ENCODE assay signal across 8 cellular contexts in the genomic region with DNA sequence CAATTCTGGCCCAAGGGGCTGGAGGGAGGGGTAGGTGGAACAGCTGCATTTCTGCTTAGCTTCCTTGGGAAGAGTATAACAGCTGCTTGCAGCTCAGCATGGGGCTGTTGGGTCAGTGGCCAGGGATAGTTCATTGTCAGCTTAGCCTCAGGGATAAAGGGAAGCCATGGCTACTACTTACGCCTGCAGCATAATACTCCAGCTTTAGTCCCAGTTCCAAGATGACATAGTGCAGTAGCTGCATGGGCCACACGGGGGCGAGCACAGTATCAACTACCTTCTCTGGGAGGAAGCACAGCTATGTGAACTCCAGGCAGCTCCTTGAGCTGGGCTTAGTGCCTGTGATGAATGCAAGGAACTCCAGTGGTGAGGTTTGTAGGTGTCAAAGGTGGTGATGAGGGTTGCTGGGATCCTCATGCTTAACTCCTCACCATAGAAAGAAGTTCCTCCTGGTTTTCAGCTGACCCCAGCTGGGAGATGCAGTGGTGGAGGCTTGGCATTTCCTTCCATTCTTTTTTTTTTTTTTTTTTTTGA. TPM values are rescaled to one million over a fixed set of nuclear protein-coding genes. Genes with fewer than 3 reads are reported as not detected.
DNase-seq lines count a peak whose midpoint lies in the region; ATAC-seq, FAIRE-seq and TF ChIP-seq lines count a peak whose summit lies in the region.

No MANE protein-coding gene starts in this region.

- peaks cover 30% of the 10 kb centered on the region for H3K9me3 Mint-ChIP-seq in WTC11

- POLR2A ChIA-PET in WTC11 (lab: Charles Lee): interaction anchor here (0.6 to 1.4 kb wide), 3 partner anchors 36 to 799 kb away, joined by 3 to 10 read pairs (median 7); a partner anchor contains a TSS

- DNase-seq in 8988T (peak; percentile 44), GM12892 (ENCODE audit: insufficient read length) (peak; percentile 42), NCI-H1694 treated with DMSO at 0.1 percent for 48 hours (lab: John Stamatoyannopoulos, UW) (peak; percentile 58), WTC11 (ENCODE audit: low spot score) (peak; percentile 89), bronchial epithelial cell (ENCODE audit: low read depth) (peak; percentile 79), kidney tubule cell (ENCODE audit: low spot score) (peak; percentile 84)
- DNase-seq in stimulated activated CD4-positive, alpha-beta T cell treated with anti-CD3 and anti-CD28 coated beads, Interleukin-4, amount 100 ng/mL, for 24 hours: peak; percentile 75

- H3K4me1 Mint-ChIP-seq in WTC11: no peaks in the 10 kb centered on the region

- H3K27me3 Mint-ChIP-seq in WTC11 (ENCODE audit: low read depth): peaks cover 6% of the 10 kb centered on the region

- FAIRE-seq in GM12892 (lab: Jason Lieb, UNC): peak; percentile 95
- FAIRE-seq in bronchial epithelial cell (lab: Jason Lieb, UNC): no peak

- CTCF ChIA-PET in WTC11 (lab: Charles Lee): interaction anchor here (0.6 to 4.3 kb wide), 52 partner anchors 9 to 366 kb away, joined by 3 to 99 read pairs (median 4); a partner anchor contains a TSS

- TF ChIP-seq POLR2A in GM12892 (IDR thresholded peaks at IDR 0.05; ENCODE audit: low read depth, low read length): no peak

- no peaks in the 10 kb centered on the region for H3K36me3 ChIP-seq in bronchial epithelial cell (ENCODE audit: control insufficient read depth, insufficient read depth, low read length)

- peaks cover 15% of the 10 kb centered on the region for H3K36me3 Mint-ChIP-seq in WTC11

- H3K4me3 ChIP-seq in bronchial epithelial cell (ENCODE audit: low read depth, low read length): no peak overlapping the region

- ATAC-seq in HG02759 (IDR thresholded peaks at IDR 0.05; ENCODE audit: unreplicated experiment) (peak; percentile 100), WTC11 (peak; percentile 100)

- TF ChIP-seq CTCF in WTC11 (IDR thresholded peaks at IDR 0.05) (peak; percentile 78), bronchial epithelial cell (IDR thresholded peaks at IDR 0.05; ENCODE audit: insufficient read depth, low read length, severe bottlenecking) (peak; percentile 88)

- H3K4me3 Mint-ChIP-seq in WTC11: no peak overlapping the region

- no peak overlapping the region for H3K27ac Mint-ChIP-seq in WTC11

- no peaks in the 10 kb centered on the region for H3K27me3 ChIP-seq in bronchial epithelial cell (ENCODE audit: control insufficient read depth, insufficient read depth, low read length)

TF ChIP-seq in WTC11, 78 proteins besides CTCF, POLR2A, EP300 and RAD21 (continues in another document):
- TF ChIP-seq, protein P1, sequence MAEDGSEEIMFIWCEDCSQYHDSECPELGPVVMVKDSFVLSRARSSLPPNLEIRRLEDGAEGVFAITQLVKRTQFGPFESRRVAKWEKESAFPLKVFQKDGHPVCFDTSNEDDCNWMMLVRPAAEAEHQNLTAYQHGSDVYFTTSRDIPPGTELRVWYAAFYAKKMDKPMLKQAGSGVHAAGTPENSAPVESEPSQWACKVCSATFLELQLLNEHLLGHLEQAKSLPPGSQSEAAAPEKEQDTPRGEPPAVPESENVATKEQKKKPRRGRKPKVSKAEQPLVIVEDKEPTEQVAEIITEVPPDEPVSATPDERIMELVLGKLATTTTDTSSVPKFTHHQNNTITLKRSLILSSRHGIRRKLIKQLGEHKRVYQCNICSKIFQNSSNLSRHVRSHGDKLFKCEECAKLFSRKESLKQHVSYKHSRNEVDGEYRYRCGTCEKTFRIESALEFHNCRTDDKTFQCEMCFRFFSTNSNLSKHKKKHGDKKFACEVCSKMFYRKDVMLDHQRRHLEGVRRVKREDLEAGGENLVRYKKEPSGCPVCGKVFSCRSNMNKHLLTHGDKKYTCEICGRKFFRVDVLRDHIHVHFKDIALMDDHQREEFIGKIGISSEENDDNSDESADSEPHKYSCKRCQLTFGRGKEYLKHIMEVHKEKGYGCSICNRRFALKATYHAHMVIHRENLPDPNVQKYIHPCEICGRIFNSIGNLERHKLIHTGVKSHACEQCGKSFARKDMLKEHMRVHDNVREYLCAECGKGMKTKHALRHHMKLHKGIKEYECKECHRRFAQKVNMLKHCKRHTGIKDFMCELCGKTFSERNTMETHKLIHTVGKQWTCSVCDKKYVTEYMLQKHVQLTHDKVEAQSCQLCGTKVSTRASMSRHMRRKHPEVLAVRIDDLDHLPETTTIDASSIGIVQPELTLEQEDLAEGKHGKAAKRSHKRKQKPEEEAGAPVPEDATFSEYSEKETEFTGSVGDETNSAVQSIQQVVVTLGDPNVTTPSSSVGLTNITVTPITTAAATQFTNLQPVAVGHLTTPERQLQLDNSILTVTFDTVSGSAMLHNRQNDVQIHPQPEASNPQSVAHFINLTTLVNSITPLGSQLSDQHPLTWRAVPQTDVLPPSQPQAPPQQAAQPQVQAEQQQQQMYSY (CRISPR knock-in tag; IDR thresholded peaks at IDR 0.05): no peak
- TF ChIP-seq ZNF232 (CRISPR knock-in tag; IDR thresholded peaks at IDR 0.05): no peak
- TF ChIP-seq, protein P2, sequence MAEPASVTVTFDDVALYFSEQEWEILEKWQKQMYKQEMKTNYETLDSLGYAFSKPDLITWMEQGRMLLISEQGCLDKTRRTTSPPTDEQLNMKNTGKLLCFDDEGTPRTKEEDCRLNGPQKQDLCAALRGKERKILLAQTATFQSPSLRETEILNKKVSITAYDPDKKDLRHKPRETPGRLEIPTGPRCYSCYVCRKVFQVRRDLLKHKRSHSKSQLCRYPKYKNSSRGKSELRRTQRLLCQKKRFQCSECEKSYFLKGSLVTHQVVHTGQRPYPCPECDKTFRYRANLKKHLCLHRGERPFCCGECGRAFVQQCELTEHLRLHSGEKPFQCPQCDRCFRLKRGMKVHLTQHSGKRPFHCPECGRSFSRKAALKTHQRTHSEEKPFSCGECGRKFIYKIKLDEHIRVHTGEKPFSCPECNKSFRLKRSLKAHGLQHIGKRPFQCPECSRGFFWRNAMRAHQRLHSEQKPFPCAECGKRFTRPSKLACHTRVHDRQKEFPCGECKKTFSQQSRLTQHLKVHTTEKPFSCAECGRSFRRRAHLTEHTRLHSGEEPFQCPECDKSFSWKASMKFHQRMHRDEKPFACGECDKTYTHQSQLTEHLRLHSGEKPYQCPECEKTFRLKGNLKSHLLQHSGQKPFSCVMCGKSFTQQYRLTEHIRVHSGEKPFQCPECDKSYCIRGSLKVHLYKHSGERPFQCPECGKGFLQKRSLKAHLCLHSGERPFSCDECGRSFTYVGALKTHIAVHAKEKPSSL (CRISPR knock-in tag; conservative IDR thresholded peaks at IDR 0.05): no peak
- no peak for TF ChIP-seq FOXJ3 (CRISPR knock-in tag; IDR thresholded peaks at IDR 0.05; ENCODE audit: borderline replicate concordance)
- peak; percentile 20; the same call in 1 of the 2 replicates for TF ChIP-seq ZNF423 (CRISPR knock-in tag; IDR thresholded peaks at IDR 0.05)
- no peak for TF ChIP-seq ELF4 (CRISPR knock-in tag; IDR thresholded peaks at IDR 0.05; ENCODE audit: low read depth)
- TF ChIP-seq, protein P3, sequence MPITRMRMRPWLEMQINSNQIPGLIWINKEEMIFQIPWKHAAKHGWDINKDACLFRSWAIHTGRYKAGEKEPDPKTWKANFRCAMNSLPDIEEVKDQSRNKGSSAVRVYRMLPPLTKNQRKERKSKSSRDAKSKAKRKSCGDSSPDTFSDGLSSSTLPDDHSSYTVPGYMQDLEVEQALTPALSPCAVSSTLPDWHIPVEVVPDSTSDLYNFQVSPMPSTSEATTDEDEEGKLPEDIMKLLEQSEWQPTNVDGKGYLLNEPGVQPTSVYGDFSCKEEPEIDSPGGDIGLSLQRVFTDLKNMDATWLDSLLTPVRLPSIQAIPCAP (CRISPR knock-in tag; IDR thresholded peaks at IDR 0.05): no peak
- TF ChIP-seq, protein P4, sequence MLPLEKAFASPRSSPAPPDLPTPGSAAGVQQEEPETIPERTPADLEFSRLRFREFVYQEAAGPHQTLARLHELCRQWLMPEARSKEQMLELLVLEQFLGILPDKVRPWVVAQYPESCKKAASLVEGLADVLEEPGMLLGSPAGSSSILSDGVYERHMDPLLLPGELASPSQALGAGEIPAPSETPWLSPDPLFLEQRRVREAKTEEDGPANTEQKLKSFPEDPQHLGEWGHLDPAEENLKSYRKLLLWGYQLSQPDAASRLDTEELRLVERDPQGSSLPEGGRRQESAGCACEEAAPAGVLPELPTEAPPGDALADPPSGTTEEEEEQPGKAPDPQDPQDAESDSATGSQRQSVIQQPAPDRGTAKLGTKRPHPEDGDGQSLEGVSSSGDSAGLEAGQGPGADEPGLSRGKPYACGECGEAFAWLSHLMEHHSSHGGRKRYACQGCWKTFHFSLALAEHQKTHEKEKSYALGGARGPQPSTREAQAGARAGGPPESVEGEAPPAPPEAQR (CRISPR knock-in tag; IDR thresholded peaks at IDR 0.05): no peak
- TF ChIP-seq, protein P5, sequence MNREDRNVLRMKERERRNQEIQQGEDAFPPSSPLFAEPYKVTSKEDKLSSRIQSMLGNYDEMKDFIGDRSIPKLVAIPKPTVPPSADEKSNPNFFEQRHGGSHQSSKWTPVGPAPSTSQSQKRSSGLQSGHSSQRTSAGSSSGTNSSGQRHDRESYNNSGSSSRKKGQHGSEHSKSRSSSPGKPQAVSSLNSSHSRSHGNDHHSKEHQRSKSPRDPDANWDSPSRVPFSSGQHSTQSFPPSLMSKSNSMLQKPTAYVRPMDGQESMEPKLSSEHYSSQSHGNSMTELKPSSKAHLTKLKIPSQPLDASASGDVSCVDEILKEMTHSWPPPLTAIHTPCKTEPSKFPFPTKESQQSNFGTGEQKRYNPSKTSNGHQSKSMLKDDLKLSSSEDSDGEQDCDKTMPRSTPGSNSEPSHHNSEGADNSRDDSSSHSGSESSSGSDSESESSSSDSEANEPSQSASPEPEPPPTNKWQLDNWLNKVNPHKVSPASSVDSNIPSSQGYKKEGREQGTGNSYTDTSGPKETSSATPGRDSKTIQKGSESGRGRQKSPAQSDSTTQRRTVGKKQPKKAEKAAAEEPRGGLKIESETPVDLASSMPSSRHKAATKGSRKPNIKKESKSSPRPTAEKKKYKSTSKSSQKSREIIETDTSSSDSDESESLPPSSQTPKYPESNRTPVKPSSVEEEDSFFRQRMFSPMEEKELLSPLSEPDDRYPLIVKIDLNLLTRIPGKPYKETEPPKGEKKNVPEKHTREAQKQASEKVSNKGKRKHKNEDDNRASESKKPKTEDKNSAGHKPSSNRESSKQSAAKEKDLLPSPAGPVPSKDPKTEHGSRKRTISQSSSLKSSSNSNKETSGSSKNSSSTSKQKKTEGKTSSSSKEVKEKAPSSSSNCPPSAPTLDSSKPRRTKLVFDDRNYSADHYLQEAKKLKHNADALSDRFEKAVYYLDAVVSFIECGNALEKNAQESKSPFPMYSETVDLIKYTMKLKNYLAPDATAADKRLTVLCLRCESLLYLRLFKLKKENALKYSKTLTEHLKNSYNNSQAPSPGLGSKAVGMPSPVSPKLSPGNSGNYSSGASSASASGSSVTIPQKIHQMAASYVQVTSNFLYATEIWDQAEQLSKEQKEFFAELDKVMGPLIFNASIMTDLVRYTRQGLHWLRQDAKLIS (CRISPR knock-in tag; IDR thresholded peaks at IDR 0.05; ENCODE audit: borderline replicate concordance): no peak
- TF ChIP-seq ETV6 (CRISPR knock-in tag; IDR thresholded peaks at IDR 0.05): 0 out of 2 replicates have a peak, but pooled peaks have one; percentile 31
- TF ChIP-seq OVOL2 (CRISPR knock-in tag; IDR thresholded peaks at IDR 0.05; ENCODE audit: borderline replicate concordance): no peak

RNA-seq across cellular contexts. Expression of a gene that starts 35.4 kb away (rescaled TPM):
- 9.5 TPM for polyA plus RNA-seq in GM12892 (2012; ENCODE audit: missing spikeins)
- 20.4 to 23.2 TPM (median 22.7 TPM) in 3 replicates for total RNA-seq in WTC11 (2021)
- total RNA-seq in bronchial epithelial cell: 51.9 and 65.9 TPM in 2 replicates
